Comparison of ENCODE assay signal across 8 cellular contexts in genomic region chr4:24892278-24892677, GRCh38. TPM values are rescaled to one million over a fixed set of nuclear protein-coding genes. Genes with fewer than 3 reads are reported as not detected.
"Had no signal": no experiment of that assay in that cellular context is flagged by ENCODE, and none has a peak within 500 bp of the region (broad histone marks: within the 10 kb centered on the region; RNA-seq: fewer than 3 reads in every experiment).

No MANE protein-coding gene starts in this region.

- H3K4me3 ChIP-seq: K562 had no signal

- H3K9ac ChIP-seq: KMS-11 had no signal

- ATAC-seq: K562 had no signal

- H3K27me3 Mint-ChIP-seq: IgD-negative memory B cell had no signal

- H3K27ac ChIP-seq: HL-60, KMS-11 had no signal

- H3K4me3 Mint-ChIP-seq: IgD-negative memory B cell had no signal

- H3K36me3 Mint-ChIP-seq: IgD-negative memory B cell had no signal

- H3K4me2 ChIP-seq: KMS-11 had no signal

- H3K9me3 Mint-ChIP-seq: IgD-negative memory B cell had no signal

- FAIRE-seq: HTR-8/SVneo, K562 had no signal

- DNase-seq: IMR-90, KBM-7, KG1 had no signal

RNA-seq across cellular contexts. Expression of gene CCDC149, which starts 20.6 kb away (rescaled TPM):
- polyA plus RNA-seq: IgD-negative memory B cell had no signal
